17 cellular contexts compared by ENCODE assay signal in genomic region chr1:20601123-20601825, GRCh38. TPM values are rescaled to one million over a fixed set of nuclear protein-coding genes. Genes with fewer than 3 reads are reported as not detected.
DNase-seq lines count a peak whose midpoint lies in the region; ATAC-seq lines count a peak whose summit lies in the region.
"Had no signal": no experiment of that assay in that cellular context is flagged by ENCODE, and none has a peak within 500 bp of the region (broad histone marks: within the 10 kb centered on the region; RNA-seq: fewer than 3 reads in every experiment).

No MANE protein-coding gene starts in this region.

- intact Hi-C loops in activated T-helper 2 cell treated with anti-CD3 and anti-CD28 coated beads, Interferon-gamma antibody, Interleukin-2, Interleukin-4, amounts not matched to agents 10 μg/mL and 5 μg/mL and 100 μg/mL, durations not matched to agents 14 hours and 24 hours and 36 hours (cut with micrococcal nuclease), result no loop called here

- H3K27ac Mint-ChIP-seq in activated naive CD8-positive, alpha-beta T cell treated with anti-CD3 and anti-CD28 coated beads, Interleukin-2, amount 50 U/mL, for 24 hours, result no peak overlapping the region
- no peak overlapping the region for H3K27ac Mint-ChIP-seq in activated T-helper 2 cell treated with anti-CD3 and anti-CD28 coated beads, Interferon-gamma antibody, Interleukin-2, Interleukin-4, amounts not matched to agents 10 μg/mL and 5 μg/mL and 100 μg/mL, durations not matched to agents 14 hours and 24 hours and 36 hours

- H3K36me3 Mint-ChIP-seq in activated naive CD8-positive, alpha-beta T cell treated with anti-CD3 and anti-CD28 coated beads, Interleukin-2, amount 50 U/mL, for 24 hours (ENCODE audit: low read depth), result no peaks in the 10 kb centered on the region
- H3K36me3 Mint-ChIP-seq in activated T-helper 2 cell treated with anti-CD3 and anti-CD28 coated beads, Interferon-gamma antibody, Interleukin-2, Interleukin-4, amounts not matched to agents 10 μg/mL and 5 μg/mL and 100 μg/mL, durations not matched to agents 14 hours and 24 hours and 36 hours (ENCODE audit: low read depth), result no peaks in the 10 kb centered on the region

- H3K4me3 Mint-ChIP-seq in activated naive CD8-positive, alpha-beta T cell treated with anti-CD3 and anti-CD28 coated beads, Interleukin-2, amount 50 U/mL, for 24 hours, result no peak overlapping the region
- H3K4me3 Mint-ChIP-seq in activated T-helper 2 cell treated with anti-CD3 and anti-CD28 coated beads, Interferon-gamma antibody, Interleukin-2, Interleukin-4, amounts not matched to agents 10 μg/mL and 5 μg/mL and 100 μg/mL, durations not matched to agents 14 hours and 24 hours and 36 hours (ENCODE audit: low read depth), result no peak overlapping the region

- H3K9me3 Mint-ChIP-seq in activated naive CD8-positive, alpha-beta T cell treated with anti-CD3 and anti-CD28 coated beads, Interleukin-2, amount 50 U/mL, for 24 hours, result no peaks in the 10 kb centered on the region
- H3K9me3 Mint-ChIP-seq in activated T-helper 2 cell treated with anti-CD3 and anti-CD28 coated beads, Interferon-gamma antibody, Interleukin-2, Interleukin-4, amounts not matched to agents 10 μg/mL and 5 μg/mL and 100 μg/mL, durations not matched to agents 14 hours and 24 hours and 36 hours, result no peaks in the 10 kb centered on the region

- no peaks in the 10 kb centered on the region for H3K4me1 Mint-ChIP-seq in activated naive CD8-positive, alpha-beta T cell treated with anti-CD3 and anti-CD28 coated beads, Interleukin-2, amount 50 U/mL, for 24 hours
- no peaks in the 10 kb centered on the region for H3K4me1 Mint-ChIP-seq in activated T-helper 2 cell treated with anti-CD3 and anti-CD28 coated beads, Interferon-gamma antibody, Interleukin-2, Interleukin-4, amounts not matched to agents 10 μg/mL and 5 μg/mL and 100 μg/mL, durations not matched to agents 14 hours and 24 hours and 36 hours (ENCODE audit: low read depth)

- peaks cover 5% of the 10 kb centered on the region for H3K27me3 Mint-ChIP-seq in activated naive CD8-positive, alpha-beta T cell treated with anti-CD3 and anti-CD28 coated beads, Interleukin-2, amount 50 U/mL, for 24 hours
- H3K27me3 Mint-ChIP-seq in activated T-helper 2 cell treated with anti-CD3 and anti-CD28 coated beads, Interferon-gamma antibody, Interleukin-2, Interleukin-4, amounts not matched to agents 10 μg/mL and 5 μg/mL and 100 μg/mL, durations not matched to agents 14 hours and 24 hours and 36 hours (ENCODE audit: low read depth), result peaks cover 7% of the 10 kb centered on the region

- DNase-seq in HCEC 1CT (peak; percentile 64), RPMI7951 (ENCODE audit: low read depth) (peak; percentile 52), fibroblast of peridontal ligament (ENCODE audit: extremely low read depth) (peak; percentile 19)
- no peak for DNase-seq in activated naive CD8-positive, alpha-beta T cell treated with anti-CD3 and anti-CD28 coated beads, Interleukin-2, amount 50 U/mL, for 24 hours
- no peak for DNase-seq in activated T-helper 2 cell treated with anti-CD3 and anti-CD28 coated beads, Interferon-gamma antibody, Interleukin-2, Interleukin-4, amounts not matched to agents 10 μg/mL and 5 μg/mL and 100 μg/mL, durations not matched to agents 14 hours and 24 hours and 36 hours (ENCODE audit: low spot score)
- DNase-seq: activated T-cell treated with anti-CD3 and anti-CD28 coated beads, Interleukin-2, amount 50 U/mL, for 48 hours; amygdala; BE2C; DMS79; dorsolateral prefrontal cortex; NCI-H1436 treated with DMSO at 0.1 percent for 48 hours; NCI-H510A treated with DMSO at 0.1 percent for 48 hours; occipital lobe; spleen; T-helper 2 cell had no signal

- no peak for ATAC-seq in HG03097 (IDR thresholded peaks at IDR 0.05; ENCODE audit: low FRiP score, unreplicated experiment)
- no peak for ATAC-seq in activated naive CD8-positive, alpha-beta T cell treated with anti-CD3 and anti-CD28 coated beads, Interleukin-2, amount 50 U/mL, for 24 hours

RNA-seq across cellular contexts. Expression of gene CDA, which starts 12.4 kb away (rescaled TPM):
- total RNA-seq in RPMI7951 (2014; rRNA removed; shearing (Covaris generic)), result 23.9 and 24.9 TPM in 2 replicates
- total RNA-seq in activated T-helper 2 cell treated with anti-CD3 and anti-CD28 coated beads, Interferon-gamma antibody, Interleukin-2, Interleukin-4, amounts not matched to agents 10 μg/mL and 5 μg/mL and 100 μg/mL, durations not matched to agents 14 hours and 24 hours and 36 hours, result not detected in 2 replicates
- total RNA-seq: frontal cortex, occipital lobe had no signal

RNA-seq across cellular contexts. Expression of gene PINK1, which starts 32.0 kb away (rescaled TPM):
- 52.0 and 57.2 TPM in 2 replicates for total RNA-seq in RPMI7951 (2014; rRNA removed; shearing (Covaris generic))
- total RNA-seq in activated T-helper 2 cell treated with anti-CD3 and anti-CD28 coated beads, Interferon-gamma antibody, Interleukin-2, Interleukin-4, amounts not matched to agents 10 μg/mL and 5 μg/mL and 100 μg/mL, durations not matched to agents 14 hours and 24 hours and 36 hours, result 3.8 and 4.7 TPM in 2 replicates

RNA-seq across cellular contexts. Expression of gene FAM43B, which starts 48.9 kb away (rescaled TPM):
- 0.10 TPM in 1 of 2 replicates, not detected in the other for total RNA-seq in RPMI7951 (2014; rRNA removed; shearing (Covaris generic))
- total RNA-seq in activated T-helper 2 cell treated with anti-CD3 and anti-CD28 coated beads, Interferon-gamma antibody, Interleukin-2, Interleukin-4, amounts not matched to agents 10 μg/mL and 5 μg/mL and 100 μg/mL, durations not matched to agents 14 hours and 24 hours and 36 hours, result not detected in 2 replicates

RNA-seq across cellular contexts. Expression of gene DDOST, which starts 59.9 kb away (rescaled TPM):
- 456 and 523 TPM in 2 replicates for total RNA-seq in RPMI7951 (2014; rRNA removed; shearing (Covaris generic))
- total RNA-seq in activated T-helper 2 cell treated with anti-CD3 and anti-CD28 coated beads, Interferon-gamma antibody, Interleukin-2, Interleukin-4, amounts not matched to agents 10 μg/mL and 5 μg/mL and 100 μg/mL, durations not matched to agents 14 hours and 24 hours and 36 hours, result 184 and 186 TPM in 2 replicates

Comparison
In these comparisons a context has a peak if more than half of its experiments do, and no peak if none do; other contexts are left out.
1. DNase-seq: peak in HCEC 1CT (single experiment), RPMI7951 (single experiment) and fibroblast of peridontal ligament (single experiment); none in activated naive CD8-positive, alpha-beta T cell treated with anti-CD3 and anti-CD28 coated beads, Interleukin-2, amount 50 U/mL, for 24 hours (single experiment) and activated T-helper 2 cell treated with anti-CD3 and anti-CD28 coated beads, Interferon-gamma antibody, Interleukin-2, Interleukin-4, amounts not matched to agents 10 μg/mL and 5 μg/mL and 100 μg/mL, durations not matched to agents 14 hours and 24 hours and 36 hours (single experiment).
2. RNA of gene CDA, which starts 12.4 kb away (total RNA-seq): 23.9 to 24.9 TPM in RPMI7951; not detected in activated T-helper 2 cell treated with anti-CD3 and anti-CD28 coated beads, Interferon-gamma antibody, Interleukin-2, Interleukin-4, amounts not matched to agents 10 μg/mL and 5 μg/mL and 100 μg/mL, durations not matched to agents 14 hours and 24 hours and 36 hours; every median in the first group is over 10 times any median in the second.